ENCODE assay signal across 8 cellular contexts in the genomic region with DNA sequence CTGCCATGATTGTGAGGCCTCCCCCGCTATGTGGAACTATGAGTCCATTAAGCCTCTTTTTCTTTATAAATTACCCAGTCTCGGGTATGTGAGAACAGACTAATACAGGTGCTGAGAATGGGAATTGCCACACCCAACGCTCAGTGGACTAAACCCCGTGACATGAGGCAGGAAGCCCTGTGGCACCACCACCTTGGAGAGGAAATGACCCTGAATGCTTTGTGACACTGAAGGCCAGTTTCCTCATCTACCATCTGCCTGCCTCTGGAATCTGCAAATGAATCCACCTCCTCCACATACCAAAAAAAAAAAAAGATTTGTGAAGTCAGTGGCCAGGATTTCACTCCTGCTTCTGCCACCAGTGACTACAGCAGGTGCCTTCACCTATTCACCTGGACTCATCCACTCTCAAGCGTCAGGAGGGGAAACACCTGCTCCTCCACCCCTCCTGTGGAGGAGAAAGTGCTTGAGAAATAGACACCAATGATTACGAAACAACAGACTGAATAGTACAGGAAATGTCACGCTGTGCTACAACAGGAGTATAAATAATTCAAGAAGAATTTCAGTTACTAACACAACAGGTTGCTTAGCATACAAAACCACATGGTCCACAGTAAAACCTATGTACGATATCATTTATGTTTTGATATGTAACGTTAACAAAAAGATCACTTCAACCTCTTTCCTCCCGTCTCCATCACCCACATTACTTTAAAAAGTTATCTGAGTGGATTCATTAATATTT. TPM values are rescaled to one million over a fixed set of nuclear protein-coding genes. Genes with fewer than 3 reads are reported as not detected.
DNase-seq lines count a peak whose midpoint lies in the region; ATAC-seq and TF ChIP-seq lines count a peak whose summit lies in the region.

No MANE protein-coding gene starts in this region.

- no peaks in the 10 kb centered on the region for H3K27me3 Mint-ChIP-seq in natural killer cell (ENCODE audit: low read depth in 2 of 2)

- peak overlapping the region in 34 of 59 donors; percentile 0 to 72 (median 48) for H3K27ac ChIP-seq in dorsolateral prefrontal cortex

- no peaks in the 10 kb centered on the region for H3K36me3 Mint-ChIP-seq in natural killer cell

- TF ChIP-seq CTCF in dorsolateral prefrontal cortex (IDR thresholded peaks at IDR 0.05 in 54 of 56, conservative IDR thresholded peaks at IDR 0.05 in 2 of 56; ENCODE audit: low read depth in 1 of 56, partially characterized antibody in 56 of 56) (no peak), natural killer cell (IDR thresholded peaks at IDR 0.05) (no peak)

- H3K27me3 ChIP-seq in dorsolateral prefrontal cortex, result no peaks in the 10 kb centered on the region

- H3K4me3 Mint-ChIP-seq in natural killer cell, result no peak overlapping the region

- intact Hi-C loops in dorsolateral prefrontal cortex (cut with DNase I) (no loop called here), natural killer cell (cut with micrococcal nuclease) (no loop called here)

- peak overlapping the region in 25 of 59 donors; percentile 1 to 54 (median 35) for H3K4me3 ChIP-seq in dorsolateral prefrontal cortex

- DNase-seq in EH (ENCODE audit: low read depth), result peak; percentile 30
- peak; percentile 96 for DNase-seq in NCI-H345 (lab: John Stamatoyannopoulos, UW)
- DNase-seq in dorsolateral prefrontal cortex, result no peak
- DNase-seq in natural killer cell, result no peak
- no peak for DNase-seq in stimulated activated CD4-positive, alpha-beta T cell treated with anti-CD3 and anti-CD28 coated beads, Interleukin-4, amount 100 ng/mL, for 4 hours
- no peak for DNase-seq in ureter (ENCODE audit: low spot score)
- DNase-seq in activated effector memory CD4-positive, alpha-beta T cell treated with anti-CD3 and anti-CD28 coated beads, Interleukin-2, amount 50 U/mL, for 16 hours, result no peak

- H3K27ac Mint-ChIP-seq in natural killer cell, result peak overlapping the region in 1 of 2 donors; percentile 19

- peaks cover 12 to 13% of the 10 kb centered on the region in 2 donors for H3K4me1 Mint-ChIP-seq in natural killer cell

- H3K9me3 Mint-ChIP-seq in natural killer cell, result no peaks in the 10 kb centered on the region

- ATAC-seq in natural killer cell (peak in 2 of 3 donors; percentile 56 to 62), GM19463 (IDR thresholded peaks at IDR 0.05; ENCODE audit: unreplicated experiment) (no peak)

RNA-seq across cellular contexts. Expression of gene NT5DC3, which starts 41.4 kb away (rescaled TPM):
- total RNA-seq in dorsolateral prefrontal cortex, result 10 to 100 TPM; 16.3 to 76.3 (median 44.0) TPM
- total RNA-seq in natural killer cell, result 1 to 10 TPM; 1.1 to 2.1 (median 1.4) TPM
- total RNA-seq in ureter, result 11.0 TPM

Comparison
In these comparisons a context has a peak if more than half of its experiments do, and no peak if none do; other contexts are left out.
1. DNase-seq: peak in EH (single experiment) and NCI-H345 (single experiment); none in dorsolateral prefrontal cortex (0 of 10), natural killer cell (single experiment), stimulated activated CD4-positive, alpha-beta T cell treated with anti-CD3 and anti-CD28 coated beads, Interleukin-4, amount 100 ng/mL, for 4 hours (0 of 2), ureter (single experiment) and activated effector memory CD4-positive, alpha-beta T cell treated with anti-CD3 and anti-CD28 coated beads, Interleukin-2, amount 50 U/mL, for 16 hours (single experiment).